ENCODE assay signal across 1 cellular context in the genomic region with DNA sequence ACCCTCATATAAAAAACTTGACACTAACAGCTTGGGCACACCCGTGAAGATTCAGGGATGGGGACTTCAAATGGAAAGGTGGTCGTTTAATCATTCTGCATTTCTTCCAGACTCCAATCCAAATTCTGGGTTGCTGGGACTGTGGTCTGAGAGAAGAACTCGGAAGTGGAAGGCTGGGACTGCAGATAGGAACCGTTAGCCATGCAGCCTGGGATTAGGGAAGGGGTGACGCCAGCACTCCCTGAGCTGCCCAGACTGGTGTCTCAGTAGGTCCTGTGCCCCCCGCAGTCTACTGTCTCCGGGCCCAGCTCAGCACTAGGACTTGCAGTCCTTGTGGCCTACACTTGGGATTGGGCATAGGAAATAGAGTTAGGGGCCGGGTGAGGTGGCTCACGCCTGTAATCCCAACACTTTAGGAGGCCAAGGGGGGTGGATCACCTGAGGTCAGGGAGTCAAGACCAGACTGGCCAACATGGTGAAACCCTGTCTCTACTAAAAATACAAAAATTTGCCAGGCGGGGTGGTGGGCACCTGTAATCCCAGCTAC.
TF ChIP-seq lines count a peak whose summit lies in the region.

No MANE protein-coding gene starts in this region.

TF ChIP-seq in HCT116, 20 proteins besides CTCF, POLR2A, EP300 and RAD21 (continued from another document):
- TF ChIP-seq REST (IDR thresholded peaks at IDR 0.05; ENCODE audit: low read depth) (no peak), FOSL1 (IDR thresholded peaks at IDR 0.05; ENCODE audit: low read depth) (no peak), CBX3 (IDR thresholded peaks at IDR 0.05; ENCODE audit: low read depth) (no peak), ZFX (IDR thresholded peaks at IDR 0.05) (no peak), YY1 (IDR thresholded peaks at IDR 0.05; ENCODE audit: extremely low read depth, insufficient replicate concordance, low read depth, low read length) (no peak), SP1 (IDR thresholded peaks at IDR 0.05; ENCODE audit: low read depth) (no peak), EGR1 (IDR thresholded peaks at IDR 0.05; ENCODE audit: low read depth) (no peak)
- TF ChIP-seq, protein P1, sequence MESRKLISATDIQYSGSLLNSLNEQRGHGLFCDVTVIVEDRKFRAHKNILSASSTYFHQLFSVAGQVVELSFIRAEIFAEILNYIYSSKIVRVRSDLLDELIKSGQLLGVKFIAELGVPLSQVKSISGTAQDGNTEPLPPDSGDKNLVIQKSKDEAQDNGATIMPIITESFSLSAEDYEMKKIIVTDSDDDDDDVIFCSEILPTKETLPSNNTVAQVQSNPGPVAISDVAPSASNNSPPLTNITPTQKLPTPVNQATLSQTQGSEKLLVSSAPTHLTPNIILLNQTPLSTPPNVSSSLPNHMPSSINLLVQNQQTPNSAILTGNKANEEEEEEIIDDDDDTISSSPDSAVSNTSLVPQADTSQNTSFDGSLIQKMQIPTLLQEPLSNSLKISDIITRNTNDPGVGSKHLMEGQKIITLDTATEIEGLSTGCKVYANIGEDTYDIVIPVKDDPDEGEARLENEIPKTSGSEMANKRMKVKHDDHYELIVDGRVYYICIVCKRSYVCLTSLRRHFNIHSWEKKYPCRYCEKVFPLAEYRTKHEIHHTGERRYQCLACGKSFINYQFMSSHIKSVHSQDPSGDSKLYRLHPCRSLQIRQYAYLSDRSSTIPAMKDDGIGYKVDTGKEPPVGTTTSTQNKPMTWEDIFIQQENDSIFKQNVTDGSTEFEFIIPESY (IDR thresholded peaks at IDR 0.05; ENCODE audit: extremely low read depth, insufficient replicate concordance, low read length) = no peak
